ENCODE assay signal across 4 cellular contexts in genomic region chr20:24946376-24946775, GRCh38. TPM values are rescaled to one million over a fixed set of nuclear protein-coding genes. Genes with fewer than 3 reads are reported as not detected.
"Had no signal": no experiment of that assay in that cellular context is flagged by ENCODE, and none has a peak within 500 bp of the region (broad histone marks: within the 10 kb centered on the region; RNA-seq: fewer than 3 reads in every experiment).

No MANE protein-coding gene starts in this region.

RNA-seq across cellular contexts. Expression of gene CST7, which starts 2.7 kb away (rescaled TPM):
- total RNA-seq: GM23248, H7, HepG2, HFFc6 had no signal
- polyA plus RNA-seq: GM23248, HepG2 had no signal
